In genomic region chr17:77842906-77843249, GRCh38 we compare ENCODE assay signal across 13 cellular contexts.
DNase-seq lines count a peak whose midpoint lies in the region; ATAC-seq, FAIRE-seq and TF ChIP-seq lines count a peak whose summit lies in the region.
"Had no signal": no experiment of that assay in that cellular context is flagged by ENCODE, and none has a peak within 500 bp of the region (broad histone marks: within the 10 kb centered on the region; RNA-seq: fewer than 3 reads in every experiment).

No MANE protein-coding gene starts in this region.

- H3K27ac Mint-ChIP-seq in activated CD4-positive, alpha-beta memory T cell treated with anti-CD3 and anti-CD28 coated beads for 36 hours, result peak overlapping the region; percentile 25
- H3K27ac Mint-ChIP-seq: progenitor cell of endocrine pancreas; stimulated activated memory B cell treated with anti-CD40 and anti-IgM and Interleukin-4, amounts not matched to agents 10 μg/mL and 1 μg/mL and 100 μg/mL, for 72 hours had no signal

- TF ChIP-seq RAD21 in HepG2 (CRISPR knock-in tag; IDR thresholded peaks at IDR 0.05), result no peak

- BruUV-seq in HepG2 (replicated peaks; lab: Mats Ljungman, UMichigan), result no TSS peak

- DNase-seq in stimulated activated CD4-positive, alpha-beta T cell treated with anti-CD3 and anti-CD28 coated beads, Interleukin-1b, Interleukin-23, amount 100 ng/mL, for 48 hours, result peak; percentile 33
- no peak for DNase-seq in stimulated activated CD4-positive, alpha-beta T cell treated with anti-CD3 and anti-CD28 coated beads, Interleukin-4, amount 100 ng/mL, for 4 hours
- DNase-seq in activated CD4-positive, alpha-beta memory T cell treated with anti-CD3 and anti-CD28 coated beads for 36 hours, result no peak
- DNase-seq in left ventricle myocardium inferior (peak; percentile 8), amygdala (lab: John Stamatoyannopoulos, UW) (no peak), GM12892 (ENCODE audit: insufficient read length) (no peak), HepG2 (ENCODE audit: low spot score) (no peak)
- DNase-seq: GF-D8, T1000 had no signal

- peaks cover 2% of the 10 kb centered on the region for H3K27me3 Mint-ChIP-seq in activated CD4-positive, alpha-beta memory T cell treated with anti-CD3 and anti-CD28 coated beads for 36 hours

- no peaks in the 10 kb centered on the region for H3K9me3 Mint-ChIP-seq in activated CD4-positive, alpha-beta memory T cell treated with anti-CD3 and anti-CD28 coated beads for 36 hours
- H3K9me3 Mint-ChIP-seq: stimulated activated memory B cell treated with anti-CD40 and anti-IgM and Interleukin-4, amounts not matched to agents 10 μg/mL and 1 μg/mL and 100 μg/mL, for 72 hours had no signal

- no peaks in the 10 kb centered on the region for H3K36me3 Mint-ChIP-seq in activated CD4-positive, alpha-beta memory T cell treated with anti-CD3 and anti-CD28 coated beads for 36 hours
- H3K36me3 Mint-ChIP-seq: stimulated activated memory B cell treated with anti-CD40 and anti-IgM and Interleukin-4, amounts not matched to agents 10 μg/mL and 1 μg/mL and 100 μg/mL, for 72 hours had no signal

- TF ChIP-seq POLR2A in GM12892 (IDR thresholded peaks at IDR 0.05; ENCODE audit: low read depth, low read length) (no peak), HepG2 (IDR thresholded peaks at IDR 0.05; ENCODE audit: insufficient read depth in 1 of 2, low read depth in 2 of 2, low read length in 2 of 2) (no peak)

- FAIRE-seq in GM12892 (lab: Jason Lieb, UNC), result no peak
- FAIRE-seq in HepG2 (lab: Jason Lieb, UNC), result no peak
- FAIRE-seq: keratinocyte had no signal

- H3K36me3 ChIP-seq in left ventricle myocardium inferior, result no peaks in the 10 kb centered on the region
- H3K36me3 ChIP-seq in HepG2 (replicated peaks in 1 of 2; ENCODE audit: control insufficient read depth in 1 of 2, insufficient read depth in 2 of 2, low read length in 2 of 2), result no peaks in the 10 kb centered on the region

- CTCF ChIA-PET in activated CD4-positive, alpha-beta memory T cell treated with anti-CD3 and anti-CD28 coated beads for 36 hours (lab: Charles Lee), result interaction anchor here (0.8 kb wide), 1 partner anchor 171 kb away, joined by 4 read pairs; no protein-coding TSS in a partner anchor
- CTCF ChIA-PET in HepG2 (lab: Yijun Ruan, JAX; ENCODE audit: low intra/inter-chr PET ratio, low total read pairs), result no interaction called here

- no peak for TF ChIP-seq EP300 in HepG2 (IDR thresholded peaks at IDR 0.05; ENCODE audit: low read depth in 2 of 2, low read length in 2 of 2)
- TF ChIP-seq EP300 in HepG2 (CRISPR knock-in tag; IDR thresholded peaks at IDR 0.05; ENCODE audit: borderline replicate concordance), result no peak

- no peaks in the 10 kb centered on the region for H3K9me3 ChIP-seq in left ventricle myocardium inferior (replicated peaks)
- H3K9me3 ChIP-seq in HepG2 (ENCODE audit: low read length), result no peaks in the 10 kb centered on the region

- POLR2A ChIA-PET in activated CD4-positive, alpha-beta memory T cell treated with anti-CD3 and anti-CD28 coated beads for 36 hours (lab: Charles Lee), result interaction anchor here (0.8 to 1.9 kb wide), 2 partner anchors 115 to 198 kb away, joined by 3 to 10 read pairs; partner anchors contain the start of gene TNRC6C
- POLR2A ChIA-PET in HepG2 (lab: Yijun Ruan, JAX), result no interaction called here

- H3K27ac ChIP-seq in left ventricle myocardium inferior (replicated peaks) (peak overlapping the region; percentile 79), HepG2 (ENCODE audit: extremely low read length, insufficient read depth, low read length) (no peak overlapping the region)

- H3K4me3 Mint-ChIP-seq in activated CD4-positive, alpha-beta memory T cell treated with anti-CD3 and anti-CD28 coated beads for 36 hours, result no peak overlapping the region
- H3K4me3 Mint-ChIP-seq: stimulated activated memory B cell treated with anti-CD40 and anti-IgM and Interleukin-4, amounts not matched to agents 10 μg/mL and 1 μg/mL and 100 μg/mL, for 72 hours had no signal

- ATAC-seq in esophagus mucosa (no peak), HepG2 (no peak)

- peaks cover 40% of the 10 kb centered on the region for H3K4me1 ChIP-seq in left ventricle myocardium inferior
- peaks cover 5% of the 10 kb centered on the region; the same call in 1 of the 2 replicates for H3K4me1 ChIP-seq in HepG2 (ENCODE audit: insufficient read depth, low read length)

- TF ChIP-seq CTCF in left ventricle myocardium inferior (IDR thresholded peaks at IDR 0.05; ENCODE audit: borderline replicate concordance) (no peak), HepG2 (CRISPR knock-in tag; IDR thresholded peaks at IDR 0.05) (no peak)

- H3K4me3 ChIP-seq in left ventricle myocardium inferior, result no peak overlapping the region
- H3K4me3 ChIP-seq in HepG2 (replicated peaks in 1 of 3; ENCODE audit: insufficient read depth in 1 of 3, low read depth in 2 of 3, low read length in 3 of 3), result no peak overlapping the region

- in situ Hi-C loops in HepG2 (cut with HindIII; ENCODE audit: extremely low pct_ligation_motif_present, low pct_unique_long_range_greater_than_20kb), result no loop called here

- H3K27me3 ChIP-seq in left ventricle myocardium inferior (ENCODE audit: low read depth) (no peaks in the 10 kb centered on the region), HepG2 (ENCODE audit: control insufficient read depth in 1 of 2, insufficient read depth in 2 of 2, low read length in 2 of 2) (peaks cover 9 to 83% of the 10 kb centered on the region in 2 experiments)

- no peak overlapping the region for H2AFZ ChIP-seq in HepG2 (ENCODE audit: low read length)

- no peaks in the 10 kb centered on the region for H3K79me2 ChIP-seq in HepG2 (ENCODE audit: insufficient read depth, low read length)

- H3K4me2 ChIP-seq in HepG2 (ENCODE audit: low read depth, low read length), result no peak overlapping the region

- no peak overlapping the region for H3K9ac ChIP-seq in HepG2 (ENCODE audit: insufficient read depth, low read depth, low read length)

- intact Hi-C loops in activated CD4-positive, alpha-beta memory T cell treated with anti-CD3 and anti-CD28 coated beads for 36 hours (cut with micrococcal nuclease), result loop anchor here (1.0 to 10.0 kb wide), 5 partner anchors 39 to 368 kb away; partner anchors contain the start of gene TNRC6C
- intact Hi-C loops in left ventricle myocardium inferior (cut with micrococcal nuclease), result no loop called here
- intact Hi-C loops in HepG2 (cut with micrococcal nuclease; ENCODE audit: unreplicated experiment), result no loop called here

- 37% methylated on average over 4 of the region's 4 CpGs for WGBS in HepG2 (ENCODE audit: low lambda C conversion rate)

- no peaks in the 10 kb centered on the region for H4K20me1 ChIP-seq in HepG2 (ENCODE audit: insufficient read depth, low read length)

- peaks cover 50% of the 10 kb centered on the region for H3K4me1 Mint-ChIP-seq in activated CD4-positive, alpha-beta memory T cell treated with anti-CD3 and anti-CD28 coated beads for 36 hours (ENCODE audit: low read depth)

TF ChIP-seq in HepG2, 621 proteins besides CTCF, POLR2A, EP300 and RAD21:
- no peak for TF ChIP-seq TCF12 (IDR thresholded peaks at IDR 0.05)
- no peak for TF ChIP-seq TCF12 (CRISPR knock-in tag; IDR thresholded peaks at IDR 0.05)
- TF ChIP-seq ZNF574 (CRISPR knock-in tag; IDR thresholded peaks at IDR 0.05), result no peak
- no peak for TF ChIP-seq CAMTA2 (CRISPR knock-in tag; IDR thresholded peaks at IDR 0.05; ENCODE audit: borderline replicate concordance)

Comparison
In these comparisons a context has a peak if more than half of its experiments do, and no peak if none do; other contexts are left out.
1. DNase-seq: peak in stimulated activated CD4-positive, alpha-beta T cell treated with anti-CD3 and anti-CD28 coated beads, Interleukin-1b, Interleukin-23, amount 100 ng/mL, for 48 hours (single experiment) and left ventricle myocardium inferior (single experiment); none in stimulated activated CD4-positive, alpha-beta T cell treated with anti-CD3 and anti-CD28 coated beads, Interleukin-4, amount 100 ng/mL, for 4 hours (0 of 2), activated CD4-positive, alpha-beta memory T cell treated with anti-CD3 and anti-CD28 coated beads for 36 hours (single experiment), amygdala (0 of 56), GM12892 (single experiment) and HepG2 (single experiment).